In genomic region chr19:55502197-55502952, GRCh38 we compare ENCODE assay signal across 28 cellular contexts. TPM values are rescaled to one million over a fixed set of nuclear protein-coding genes. Genes with fewer than 3 reads are reported as not detected.
A peak's percentile ranks its signal among the peaks of the same experiment; 100 is the strongest.
DNase-seq lines count a peak whose midpoint lies in the region; ATAC-seq and FAIRE-seq lines count a peak whose summit lies in the region.
"Had no signal": no experiment of that assay in that cellular context is flagged by ENCODE, and none has a peak within 500 bp of the region (broad histone marks: within the 10 kb centered on the region; RNA-seq: fewer than 3 reads in every experiment).

No MANE protein-coding gene starts in this region.

- no peak overlapping the region for H3K4me3 ChIP-seq in CD4-positive, CD25-positive, alpha-beta regulatory T cell (ENCODE audit: low read depth, low read length)
- H3K4me3 ChIP-seq: HAP-1 had no signal

- no peak overlapping the region for H3K27ac ChIP-seq in CD4-positive, CD25-positive, alpha-beta regulatory T cell (ENCODE audit: insufficient read depth, low read length, poor library complexity, severe bottlenecking)
- H3K27ac ChIP-seq: parathyroid adenoma had no signal

- H3K36me3 ChIP-seq in CD4-positive, CD25-positive, alpha-beta regulatory T cell (ENCODE audit: control insufficient read depth, insufficient read depth, low read length): no peaks in the 10 kb centered on the region
- H3K36me3 ChIP-seq: HAP-1, Peyer's patch had no signal

- POLR2A ChIA-PET in T-cell (lab: Charles Lee): no interaction called here

- CTCF ChIA-PET in T-cell (lab: Charles Lee): interaction anchor here (0.8 to 2.1 kb wide), 2 partner anchors 25 to 207 kb away, joined by 3 to 21 read pairs; no protein-coding TSS in a partner anchor

- intact Hi-C loops in activated CD4-positive, alpha-beta T cell treated with anti-CD3 and anti-CD28 coated beads, Interleukin-2, amount 10 ng/mL, durations not matched to agents 24 days and 14 days (cut with micrococcal nuclease): loop anchor here (5.0 kb wide), 1 partner anchor 200 kb away; no protein-coding TSS in a partner anchor

- peaks cover 4% of the 10 kb centered on the region for H3K27me3 Mint-ChIP-seq in activated CD4-positive, alpha-beta T cell treated with anti-CD3 and anti-CD28 coated beads, Interleukin-2, amount 10 ng/mL, durations not matched to agents 24 days and 14 days
- H3K27me3 Mint-ChIP-seq in CD4-positive, CD25-positive, alpha-beta regulatory T cell: peaks cover 8% of the 10 kb centered on the region
- H3K27me3 Mint-ChIP-seq in T-cell (no peaks in the 10 kb centered on the region), immature natural killer cell (ENCODE audit: low read depth in 3 of 3) (peaks cover 4 to 10% (median 6%) of the 10 kb centered on the region in 3 donors)

- H3K4me1 ChIP-seq in CD4-positive, CD25-positive, alpha-beta regulatory T cell (ENCODE audit: control insufficient read depth, insufficient read depth, low read length, poor library complexity, severe bottlenecking): peaks cover 11% of the 10 kb centered on the region
- H3K4me1 ChIP-seq: HAP-1, parathyroid adenoma had no signal

- H3K9me3 ChIP-seq in CD4-positive, CD25-positive, alpha-beta regulatory T cell (ENCODE audit: control insufficient read depth in 2 of 2, low read length in 2 of 2): no peaks in the 10 kb centered on the region
- H3K9me3 ChIP-seq: HAP-1, Peyer's patch had no signal

- DNase-seq in activated CD4-positive, alpha-beta T cell treated with anti-CD3 and anti-CD28 coated beads, Interleukin-2, amount 10 ng/mL, durations not matched to agents 24 days and 14 days: no peak
- no peak for DNase-seq in activated CD4-positive, alpha-beta T cell treated with anti-CD3 and anti-CD28 coated beads, Interleukin-2, amount 50 U/mL, for 48 hours
- no peak for DNase-seq in CD4-positive, CD25-positive, alpha-beta regulatory T cell
- DNase-seq in T-cell (no peak), immature natural killer cell (no peak), RCC 7860 (ENCODE audit: low spot score) (no peak), NCI-H2227 (lab: John Stamatoyannopoulos, UW; ENCODE audit: unreplicated experiment) (no peak)
- DNase-seq in stimulated activated CD4-positive, alpha-beta T cell treated with anti-CD3 and anti-CD28 coated beads, Interleukin-4, amount 100 ng/mL, for 4 hours: no peak
- DNase-seq: activated CD4-positive, alpha-beta T cell treated with anti-CD3 and anti-CD28 coated beads for 48 hours; activated naive CD4-positive, alpha-beta T cell treated with anti-CD3 and anti-CD28 coated beads, Interleukin-2, amount 50 U/mL, for 16 hours; AML-193; central memory CD4-positive, alpha-beta T cell; DMS79 treated with DMSO at 0.1 percent for 48 hours; midbrain; NCI-H1092 treated with DMSO at 0.1 percent for 48 hours; NCI-H187 treated with DMSO at 0.1 percent for 48 hours; NCI-H526 treated with DMSO at 0.1 percent for 48 hours; Peyer's patch had no signal

- peaks cover 11% of the 10 kb centered on the region for H3K36me3 Mint-ChIP-seq in activated CD4-positive, alpha-beta T cell treated with anti-CD3 and anti-CD28 coated beads, Interleukin-2, amount 10 ng/mL, durations not matched to agents 24 days and 14 days (ENCODE audit: low read depth)
- H3K36me3 Mint-ChIP-seq in CD4-positive, CD25-positive, alpha-beta regulatory T cell: no peaks in the 10 kb centered on the region
- H3K36me3 Mint-ChIP-seq in T-cell: no peaks in the 10 kb centered on the region
- peaks cover 0 to 8% (median 0%) of the 10 kb centered on the region in 3 donors for H3K36me3 Mint-ChIP-seq in immature natural killer cell
- H3K36me3 Mint-ChIP-seq: type B pancreatic cell had no signal

- no peaks in the 10 kb centered on the region for H3K27me3 ChIP-seq in CD4-positive, CD25-positive, alpha-beta regulatory T cell (ENCODE audit: control insufficient read depth, insufficient read depth, low read length)
- H3K27me3 ChIP-seq: Peyer's patch had no signal

- no peak for FAIRE-seq in RCC 7860 (lab: Jason Lieb, UNC)
- FAIRE-seq: A204.1, keratinocyte had no signal

- peak overlapping the region; percentile 13 for H3K4me3 Mint-ChIP-seq in activated CD4-positive, alpha-beta T cell treated with anti-CD3 and anti-CD28 coated beads, Interleukin-2, amount 10 ng/mL, durations not matched to agents 24 days and 14 days
- peak overlapping the region in 3 of 4 donors; percentile 13 to 88 (median 86) for H3K4me3 Mint-ChIP-seq in CD4-positive, CD25-positive, alpha-beta regulatory T cell
- H3K4me3 Mint-ChIP-seq in T-cell (peak overlapping the region in 2 of 3 donors; percentile 73), immature natural killer cell (peak overlapping the region in 4 of 5 donors; percentile 2 to 36 (median 26))
- H3K4me3 Mint-ChIP-seq: type B pancreatic cell had no signal

- peaks cover 20% of the 10 kb centered on the region for H3K4me1 Mint-ChIP-seq in activated CD4-positive, alpha-beta T cell treated with anti-CD3 and anti-CD28 coated beads, Interleukin-2, amount 10 ng/mL, durations not matched to agents 24 days and 14 days
- peaks cover 0 to 17% (median 7%) of the 10 kb centered on the region in 4 donors for H3K4me1 Mint-ChIP-seq in CD4-positive, CD25-positive, alpha-beta regulatory T cell
- H3K4me1 Mint-ChIP-seq in T-cell (peaks cover 10 to 22% (median 13%) of the 10 kb centered on the region in 3 donors), immature natural killer cell (peaks cover 16 to 28% of the 10 kb centered on the region in 2 donors)

- H3K9me3 Mint-ChIP-seq in activated CD4-positive, alpha-beta T cell treated with anti-CD3 and anti-CD28 coated beads, Interleukin-2, amount 10 ng/mL, durations not matched to agents 24 days and 14 days: peaks cover 7% of the 10 kb centered on the region
- H3K9me3 Mint-ChIP-seq in CD4-positive, CD25-positive, alpha-beta regulatory T cell: no peaks in the 10 kb centered on the region
- H3K9me3 Mint-ChIP-seq in T-cell (no peaks in the 10 kb centered on the region), immature natural killer cell (no peaks in the 10 kb centered on the region)
- H3K9me3 Mint-ChIP-seq: type B pancreatic cell had no signal

- no peak overlapping the region for H3K27ac Mint-ChIP-seq in activated CD4-positive, alpha-beta T cell treated with anti-CD3 and anti-CD28 coated beads, Interleukin-2, amount 10 ng/mL, durations not matched to agents 24 days and 14 days
- H3K27ac Mint-ChIP-seq in CD4-positive, CD25-positive, alpha-beta regulatory T cell: no peak overlapping the region
- H3K27ac Mint-ChIP-seq in T-cell (no peak overlapping the region), immature natural killer cell (peak overlapping the region in 3 of 6 donors; percentile 2 to 23 (median 17))
- H3K27ac Mint-ChIP-seq: type B pancreatic cell had no signal

- ATAC-seq in CD4-positive, CD25-positive, alpha-beta regulatory T cell (ENCODE audit: low read depth in 2 of 2): no peak
- no peak for ATAC-seq in T-cell (replicated peaks in 1 of 4)

RNA-seq across cellular contexts. Expression of gene SSC5D, which starts 14.1 kb away (rescaled TPM):
- total RNA-seq in activated CD4-positive, alpha-beta T cell treated with anti-CD3 and anti-CD28 coated beads, Interleukin-2, amount 10 ng/mL, durations not matched to agents 24 days and 14 days: 0.19 and 0.21 TPM in 2 replicates
- 0.27 TPM for total RNA-seq in CD4-positive, CD25-positive, alpha-beta regulatory T cell
- not detected for polyA plus RNA-seq in CD4-positive, CD25-positive, alpha-beta regulatory T cell
- 1 to 10 TPM in 2 of 5 donors, under 1 TPM in 3; 0.38 to 1.3 (median 0.66) TPM for total RNA-seq in T-cell
- polyA plus RNA-seq in immature natural killer cell: not detected
- polyA plus RNA-seq: keratinocyte had no signal

RNA-seq across cellular contexts. Expression of gene NAT14, which starts 17.4 kb away (rescaled TPM):
- 21.7 and 23.4 TPM in 2 replicates for total RNA-seq in activated CD4-positive, alpha-beta T cell treated with anti-CD3 and anti-CD28 coated beads, Interleukin-2, amount 10 ng/mL, durations not matched to agents 24 days and 14 days
- 9.2 TPM for total RNA-seq in CD4-positive, CD25-positive, alpha-beta regulatory T cell
- polyA plus RNA-seq in CD4-positive, CD25-positive, alpha-beta regulatory T cell: 1 to 10 TPM; 3.3 to 5.1 (median 4.1) TPM
- total RNA-seq in T-cell: 10 to 100 TPM in 1 of 5 donors, 1 to 10 TPM in 4; 6.3 to 10.4 (median 8.1) TPM
- 1 to 10 TPM in 2 of 3 donors, not detected in 1; 2.7 to 4.8 TPM for polyA plus RNA-seq in immature natural killer cell

RNA-seq across cellular contexts. Expression of gene ZNF628, which starts 26.0 kb away (rescaled TPM):
- total RNA-seq in activated CD4-positive, alpha-beta T cell treated with anti-CD3 and anti-CD28 coated beads, Interleukin-2, amount 10 ng/mL, durations not matched to agents 24 days and 14 days: 8.8 and 10.0 TPM in 2 replicates
- total RNA-seq in CD4-positive, CD25-positive, alpha-beta regulatory T cell: 23.9 TPM
- polyA plus RNA-seq in CD4-positive, CD25-positive, alpha-beta regulatory T cell: under 1 TPM; 0.05 to 0.22 (median 0.09) TPM
- 10 to 100 TPM; 14.2 to 24.1 (median 16.2) TPM for total RNA-seq in T-cell
- under 1 TPM; 0.14 to 0.72 (median 0.21) TPM for polyA plus RNA-seq in immature natural killer cell

RNA-seq across cellular contexts. Expression of gene SBK2, which starts 34.6 kb away (rescaled TPM):
- total RNA-seq in activated CD4-positive, alpha-beta T cell treated with anti-CD3 and anti-CD28 coated beads, Interleukin-2, amount 10 ng/mL, durations not matched to agents 24 days and 14 days: not detected in 2 replicates
- total RNA-seq in CD4-positive, CD25-positive, alpha-beta regulatory T cell: not detected
- polyA plus RNA-seq in CD4-positive, CD25-positive, alpha-beta regulatory T cell: not detected
- total RNA-seq in T-cell: not detected
- polyA plus RNA-seq in immature natural killer cell: not detected
- total RNA-seq: dermis microvascular lymphatic vessel endothelial cell, lower leg skin, Peyer's patch, sciatic nerve, subcutaneous adipose tissue had no signal
- polyA plus RNA-seq: keratinocyte had no signal

RNA-seq across cellular contexts. Expression of gene C19orf85, which starts 37.8 kb away (rescaled TPM):
- total RNA-seq in activated CD4-positive, alpha-beta T cell treated with anti-CD3 and anti-CD28 coated beads, Interleukin-2, amount 10 ng/mL, durations not matched to agents 24 days and 14 days: not detected in 2 replicates
- not detected for total RNA-seq in CD4-positive, CD25-positive, alpha-beta regulatory T cell
- not detected for polyA plus RNA-seq in CD4-positive, CD25-positive, alpha-beta regulatory T cell
- not detected for total RNA-seq in T-cell
- polyA plus RNA-seq in immature natural killer cell: not detected
- total RNA-seq: dermis microvascular lymphatic vessel endothelial cell, LHCN-M2, lower leg skin, Peyer's patch, sciatic nerve, subcutaneous adipose tissue had no signal
- polyA plus RNA-seq: keratinocyte had no signal

Comparison
In these comparisons a context has a peak if more than half of its experiments do, and no peak if none do; other contexts are left out.
1. H3K4me3 Mint-ChIP-seq: peak in every context shown above with its lines; median percentile 86 in CD4-positive, CD25-positive, alpha-beta regulatory T cell; 73 in T-cell; 26 in immature natural killer cell; 13 in activated CD4-positive, alpha-beta T cell treated with anti-CD3 and anti-CD28 coated beads, Interleukin-2, amount 10 ng/mL, durations not matched to agents 24 days and 14 days.